ENCODE assay signal across 8 cellular contexts in genomic region chr1:148387961-148388259, GRCh38.
DNase-seq lines count a peak whose midpoint lies in the region; ATAC-seq and TF ChIP-seq lines count a peak whose summit lies in the region.
"Not testable (repeated sequence)": the region's sequence is repeated elsewhere in the genome, so short reads cannot be mapped to it uniquely, and the experiment has no call there.

No MANE protein-coding gene starts in this region.

- not testable (repeated sequence) for H3K36me3 ChIP-seq in Caco-2 (ENCODE audit: control insufficient read depth, insufficient read depth, low read length); PC-9 (ENCODE audit: low read depth); mesenchymal stem cell (ENCODE audit: control insufficient read depth in 1 of 2, insufficient read depth in 2 of 2, low read depth in 1 of 2, low read length in 2 of 2); rectal smooth muscle tissue (ENCODE audit: control insufficient read depth, insufficient read depth, low read length); tibial nerve

- H3K27ac Mint-ChIP-seq in Caco-2 (ENCODE audit: unreplicated experiment): peak overlapping the region; percentile 100
- H3K27ac Mint-ChIP-seq in central memory CD8-positive, alpha-beta T cell (ENCODE audit: low read depth): peak overlapping the region; percentile 98

- H3K4me3 Mint-ChIP-seq in Caco-2 (ENCODE audit: unreplicated experiment): peak overlapping the region; percentile 94
- peak overlapping the region; percentile 93 for H3K4me3 Mint-ChIP-seq in activated T-cell treated with anti-CD3 and anti-CD28 coated beads, Interleukin-2, amount 50 U/mL, for 4 hours
- H3K4me3 Mint-ChIP-seq in central memory CD8-positive, alpha-beta T cell: peak overlapping the region; percentile 93

- peaks cover 13% of the 10 kb centered on the region; the same call in 1 of the 2 replicates for H3F3A ChIP-seq in PC-9 (ENCODE audit: insufficient read depth, low read depth)

- H3K18ac ChIP-seq in mesenchymal stem cell (ENCODE audit: low read depth in 1 of 2, low read length in 2 of 2): peak overlapping the region in 1 of 2 experiments; percentile 43

- H2BK5ac ChIP-seq in mesenchymal stem cell (ENCODE audit: low read depth, low read length, poor library complexity, severe bottlenecking): not testable (repeated sequence)

- H2AFZ ChIP-seq in PC-9: peak overlapping the region; percentile 86; the same call in 1 of the 2 replicates
- not testable (repeated sequence) for H2AFZ ChIP-seq in mesenchymal stem cell (ENCODE audit: low read depth, low read length)

- H4K20me1 ChIP-seq in PC-9 (ENCODE audit: insufficient read depth): not testable (repeated sequence)

- BruUV-seq in Caco-2 (replicated peaks; lab: Mats Ljungman, UMichigan); PC-9 (replicated peaks; lab: Mats Ljungman, UMichigan): not testable (repeated sequence)

- not testable (repeated sequence) for H3K27me3 Mint-ChIP-seq in Caco-2 (ENCODE audit: insufficient read depth, unreplicated experiment); activated T-cell treated with anti-CD3 and anti-CD28 coated beads, Interleukin-2, amount 50 U/mL, for 4 hours (ENCODE audit: low read depth); central memory CD8-positive, alpha-beta T cell

- peak overlapping the region; percentile 89 for H3K9ac ChIP-seq in mesenchymal stem cell (ENCODE audit: low read length)
- not testable (repeated sequence) for H3K9ac ChIP-seq in rectal smooth muscle tissue (ENCODE audit: low read length)

- H3K4ac ChIP-seq in mesenchymal stem cell (ENCODE audit: low read depth in 1 of 2, low read length in 2 of 2): not testable (repeated sequence)

- not testable (repeated sequence) for H2AK5ac ChIP-seq in mesenchymal stem cell (ENCODE audit: low read length, severe bottlenecking)

- not testable (repeated sequence) for TF ChIP-seq CTCF in Caco-2 (IDR thresholded peaks at IDR 0.05; ENCODE audit: insufficient read depth in 1 of 2, low read depth in 1 of 2, low read length in 1 of 2, severe bottlenecking in 1 of 2, unreplicated experiment in 1 of 2); PC-9 (conservative IDR thresholded peaks at IDR 0.05); fibroblast of villous mesenchyme (IDR thresholded peaks at IDR 0.05; ENCODE audit: insufficient read depth, low read depth, low read length); tibial nerve (IDR thresholded peaks at IDR 0.05)

- not testable (repeated sequence) for H3K23ac ChIP-seq in mesenchymal stem cell (ENCODE audit: low read length in 2 of 2)

- not testable (repeated sequence) for H4K91ac ChIP-seq in mesenchymal stem cell (ENCODE audit: low read length)

- not testable (repeated sequence) for TF ChIP-seq EP300 in tibial nerve (IDR thresholded peaks at IDR 0.05)

- not testable (repeated sequence) for H3K9me3 Mint-ChIP-seq in Caco-2 (ENCODE audit: unreplicated experiment); activated T-cell treated with anti-CD3 and anti-CD28 coated beads, Interleukin-2, amount 50 U/mL, for 4 hours; central memory CD8-positive, alpha-beta T cell

- H3K36me3 Mint-ChIP-seq in Caco-2 (ENCODE audit: insufficient read depth, unreplicated experiment): peaks cover 26% of the 10 kb centered on the region
- H3K36me3 Mint-ChIP-seq in activated T-cell treated with anti-CD3 and anti-CD28 coated beads, Interleukin-2, amount 50 U/mL, for 4 hours (ENCODE audit: insufficient read depth); central memory CD8-positive, alpha-beta T cell (ENCODE audit: insufficient read depth): not testable (repeated sequence)

- TF ChIP-seq POLR2A in tibial nerve (IDR thresholded peaks at IDR 0.05): not testable (repeated sequence)

- WGBS in mesenchymal stem cell: 59% methylated on average over 9 of the region's 9 CpGs
- WGBS in tibial nerve, 2 donors: 39 to 55% methylated on average over 9 of the region's 9 CpGs

- not testable (repeated sequence) for H3K9me3 ChIP-seq in Caco-2; PC-9 (ENCODE audit: insufficient read depth, low read depth); mesenchymal stem cell (ENCODE audit: control insufficient read depth, low read length); tibial nerve

- peak overlapping the region; percentile 49 for H4K8ac ChIP-seq in mesenchymal stem cell (ENCODE audit: low read length)

- POLR2A ChIA-PET in Caco-2 (lab: Charles Lee): interaction anchor here (1.3 to 1.4 kb wide), 5 partner anchors 14 to 135 kb away, joined by 6 to 11 read pairs (median 7); no protein-coding TSS in a partner anchor
- POLR2A ChIA-PET in PC-9 (lab: Charles Lee; ENCODE audit: unreplicated experiment): not testable (repeated sequence)

- not testable (repeated sequence) for H2BK15ac ChIP-seq in mesenchymal stem cell (ENCODE audit: low read depth, poor library complexity, severe bottlenecking)

- not testable (repeated sequence) for H2BK12ac ChIP-seq in mesenchymal stem cell (ENCODE audit: low read length in 2 of 2)

- DNase-seq in Caco-2; PC-9; activated T-cell treated with anti-CD3 and anti-CD28 coated beads, Interleukin-2, amount 50 U/mL, for 4 hours; central memory CD8-positive, alpha-beta T cell (ENCODE audit: low spot score in 2 of 2); fibroblast of villous mesenchyme (ENCODE audit: low read depth); mesenchymal stem cell; tibial nerve (ENCODE audit: low spot score in 2 of 2): not testable (repeated sequence)

- CTCF ChIA-PET in Caco-2 (lab: Charles Lee): not testable (repeated sequence)
- CTCF ChIA-PET in PC-9 (lab: Charles Lee): interaction anchor here (1.4 kb wide), 1 partner anchor 16 kb away, joined by 4 read pairs; no protein-coding TSS in a partner anchor

- intact Hi-C loops in Caco-2 (cut with micrococcal nuclease; ENCODE audit: unreplicated experiment): not testable (repeated sequence)
- intact Hi-C loops in PC-9 (cut with micrococcal nuclease; ENCODE audit: unreplicated experiment): loop anchor here (1.0 to 2.0 kb wide), 2 partner anchors 13 to 53 kb away; no protein-coding TSS in a partner anchor

- H3K27ac ChIP-seq in PC-9 (peak overlapping the region; percentile 93), rectal smooth muscle tissue (ENCODE audit: low read depth, low read length) (peak overlapping the region; percentile 79), tibial nerve (peak overlapping the region; percentile 31 to 94 (median 83))
- H3K27ac ChIP-seq in mesenchymal stem cell (ENCODE audit: low read length, poor library complexity, severe bottlenecking): not testable (repeated sequence)

- peak overlapping the region; percentile 49 for H2BK120ac ChIP-seq in mesenchymal stem cell (ENCODE audit: low read depth, low read length)

- H3K4me1 Mint-ChIP-seq in Caco-2 (ENCODE audit: low read depth, unreplicated experiment): not testable (repeated sequence)
- peaks cover 37% of the 10 kb centered on the region for H3K4me1 Mint-ChIP-seq in activated T-cell treated with anti-CD3 and anti-CD28 coated beads, Interleukin-2, amount 50 U/mL, for 4 hours (ENCODE audit: low read depth)
- H3K4me1 Mint-ChIP-seq in central memory CD8-positive, alpha-beta T cell: peaks cover 24% of the 10 kb centered on the region

- ATAC-seq in activated T-cell treated with anti-CD3 and anti-CD28 coated beads, Interleukin-2, amount 50 U/mL, for 4 hours; central memory CD8-positive, alpha-beta T cell (replicated peaks; ENCODE audit: extremely low read depth, poor library complexity, severe bottlenecking): not testable (repeated sequence)

- H3K79me2 ChIP-seq in PC-9 (ENCODE audit: low read depth): not testable (repeated sequence)

- not testable (repeated sequence) for H3K9me2 ChIP-seq in PC-9 (ENCODE audit: insufficient read depth)

- H3K27me3 ChIP-seq in Caco-2 (replicated peaks; ENCODE audit: control insufficient read depth, insufficient read depth, low read length); PC-9 (ENCODE audit: insufficient read depth, low read depth); mesenchymal stem cell (ENCODE audit: control insufficient read depth in 1 of 2, insufficient read depth in 1 of 2, low read length in 2 of 2); rectal smooth muscle tissue (ENCODE audit: control insufficient read depth, insufficient read depth, low read length); tibial nerve: not testable (repeated sequence)

- H3K79me1 ChIP-seq in mesenchymal stem cell (replicated peaks; ENCODE audit: low read length, poor library complexity, severe bottlenecking): not testable (repeated sequence)

- not testable (repeated sequence) for H3K14ac ChIP-seq in mesenchymal stem cell (ENCODE audit: low read length in 2 of 2)

- peak overlapping the region; percentile 62 for H3K4me3 ChIP-seq in Caco-2 (ENCODE audit: low read depth, low read length)
- peak overlapping the region; percentile 69; the same call in 1 of the 2 replicates for H3K4me3 ChIP-seq in PC-9
- H3K4me3 ChIP-seq in fibroblast of villous mesenchyme (ENCODE audit: low read depth, low read length): peak overlapping the region; percentile 63
- H3K4me3 ChIP-seq in mesenchymal stem cell (ENCODE audit: insufficient read depth in 1 of 2, low read depth in 1 of 2, low read length in 2 of 2): peak overlapping the region in 1 of 2 experiments; percentile 79
- peak overlapping the region; percentile 67 for H3K4me3 ChIP-seq in rectal smooth muscle tissue (ENCODE audit: low read length)
- H3K4me3 ChIP-seq in tibial nerve: peak overlapping the region in 2 of 4 donors; percentile 44 to 56

- H3K4me2 ChIP-seq in PC-9: peak overlapping the region; percentile 87
- peak overlapping the region; percentile 64 for H3K4me2 ChIP-seq in mesenchymal stem cell (ENCODE audit: low read length, poor library complexity, severe bottlenecking)

- H3K4me1 ChIP-seq in Caco-2; mesenchymal stem cell (ENCODE audit: control insufficient read depth, insufficient read depth, low read depth, low read length); rectal smooth muscle tissue (ENCODE audit: control insufficient read depth, insufficient read depth, low read length); tibial nerve: not testable (repeated sequence)
- peaks cover 16% of the 10 kb centered on the region for H3K4me1 ChIP-seq in PC-9 (replicated peaks; ENCODE audit: insufficient read depth)
